ENCODE assay signal across 11 cellular contexts in the genomic region with DNA sequence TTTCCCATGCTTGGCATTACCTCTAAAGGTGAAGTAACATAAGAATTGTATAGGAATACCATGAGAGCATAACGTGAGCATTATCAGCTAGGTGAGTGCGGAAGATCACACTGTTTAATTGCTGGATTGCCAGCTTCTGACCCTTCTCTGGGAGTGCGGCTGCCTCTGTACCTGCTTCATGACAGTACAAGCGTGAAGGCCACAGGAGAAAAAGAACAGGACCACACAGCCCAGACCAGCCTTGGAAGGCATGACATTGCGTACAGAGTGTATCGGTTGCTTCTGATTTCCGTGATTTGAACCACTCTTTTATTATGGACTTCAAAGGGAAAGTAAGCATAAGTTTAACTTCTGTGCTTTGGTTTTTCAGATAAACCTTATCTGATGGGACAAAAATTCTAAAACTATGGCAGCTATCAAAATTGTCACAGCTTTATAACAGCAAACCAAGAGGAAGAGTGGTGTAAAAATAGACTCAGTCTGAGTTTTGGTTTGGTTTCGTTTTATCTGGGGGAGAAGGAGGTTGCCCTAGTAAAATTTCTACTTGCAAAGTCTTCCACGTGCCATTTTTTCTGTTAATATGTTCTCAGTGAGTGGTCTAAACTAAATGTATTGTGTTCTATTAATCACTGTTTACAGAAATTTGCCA.
DNase-seq lines count a peak whose midpoint lies in the region; ATAC-seq, FAIRE-seq and TF ChIP-seq lines count a peak whose summit lies in the region.
"Had no signal": no experiment of that assay in that cellular context is flagged by ENCODE, and none has a peak within 500 bp of the region (broad histone marks: within the 10 kb centered on the region; RNA-seq: fewer than 3 reads in every experiment).

No MANE protein-coding gene starts in this region.

- peak overlapping the region; percentile 82 for H3K27ac Mint-ChIP-seq in T-helper 1 cell treated with Interleukin-12 subunit alpha and Interleukin-12 subunit beta and Interleukin-4 antibody, amounts not matched to agents 30 μg/mL and 1 μg/mL, for 36 hours

- ATAC-seq in HG03064 (IDR thresholded peaks at IDR 0.05; ENCODE audit: low read depth, unreplicated experiment) (peak; percentile 50), body of pancreas (peak; percentile 25)

- H3K36me3 Mint-ChIP-seq in T-helper 1 cell treated with Interleukin-12 subunit alpha and Interleukin-12 subunit beta and Interleukin-4 antibody, amounts not matched to agents 30 μg/mL and 1 μg/mL, for 36 hours (ENCODE audit: low read depth), result peaks cover 3% of the 10 kb centered on the region

- H3K9me3 ChIP-seq in body of pancreas, result no peaks in the 10 kb centered on the region
- H3K9me3 ChIP-seq in small intestine (ENCODE audit: control insufficient read depth, low read depth), result no peaks in the 10 kb centered on the region

- no peaks in the 10 kb centered on the region for H3K9me3 Mint-ChIP-seq in T-helper 1 cell treated with Interleukin-12 subunit alpha and Interleukin-12 subunit beta and Interleukin-4 antibody, amounts not matched to agents 30 μg/mL and 1 μg/mL, for 36 hours

- H3K4me1 ChIP-seq in body of pancreas (peaks cover 29% of the 10 kb centered on the region), small intestine (ENCODE audit: control insufficient read depth in 2 of 2, insufficient read depth in 1 of 2, low read depth in 1 of 2, low read length in 1 of 2) (peaks cover 4 to 5% of the 10 kb centered on the region in 2 donors)

- no peak for TF ChIP-seq POLR2A in body of pancreas (IDR thresholded peaks at IDR 0.05)

- peak overlapping the region; percentile 75 for H3K4me3 Mint-ChIP-seq in T-helper 1 cell treated with Interleukin-12 subunit alpha and Interleukin-12 subunit beta and Interleukin-4 antibody, amounts not matched to agents 30 μg/mL and 1 μg/mL, for 36 hours

- H3K4me3 ChIP-seq in body of pancreas (no peak overlapping the region), small intestine (ENCODE audit: low read depth in 1 of 2, low read length in 2 of 2) (no peak overlapping the region)

- FAIRE-seq in small intestine (lab: Jason Lieb, UNC) (no peak), frontal cortex (lab: Jason Lieb, UNC) (no peak)

- no peaks in the 10 kb centered on the region for H3K27me3 Mint-ChIP-seq in T-helper 1 cell treated with Interleukin-12 subunit alpha and Interleukin-12 subunit beta and Interleukin-4 antibody, amounts not matched to agents 30 μg/mL and 1 μg/mL, for 36 hours (ENCODE audit: low read depth)

- peak overlapping the region in 3 of 4 donors; percentile 12 to 61 (median 44) for H3K27ac ChIP-seq in body of pancreas
- H3K27ac ChIP-seq in small intestine (ENCODE audit: low read depth in 1 of 2, low read length in 1 of 2), result peak overlapping the region in 1 of 2 donors; percentile 52

- DNase-seq in T-helper 1 cell (no peak), body of pancreas (no peak), small intestine (peak; percentile 35), frontal cortex (ENCODE audit: low spot score in 2 of 2) (no peak), HT-29 (ENCODE audit: low spot score) (no peak), head of caudate nucleus (no peak)
- DNase-seq: 8988T, NCI-H2107, T1000 had no signal

- H3K36me3 ChIP-seq in body of pancreas (replicated peaks in 1 of 2; ENCODE audit: insufficient read depth in 1 of 2, low read depth in 2 of 2) (no peaks in the 10 kb centered on the region), small intestine (ENCODE audit: control insufficient read depth in 2 of 2, insufficient read depth in 2 of 2, low read length in 2 of 2) (peaks cover 0 to 2% of the 10 kb centered on the region in 2 donors)

- H3K4me1 Mint-ChIP-seq in T-helper 1 cell treated with Interleukin-12 subunit alpha and Interleukin-12 subunit beta and Interleukin-4 antibody, amounts not matched to agents 30 μg/mL and 1 μg/mL, for 36 hours (ENCODE audit: low read depth), result peaks cover 29% of the 10 kb centered on the region

- WGBS in body of pancreas, 2 donors, result 26 to 32% methylated on average over 9 of the region's 9 CpGs
- 13 to 53% (median 27%) methylated on average over 9 of the region's 9 CpGs for WGBS in small intestine, 3 donors

- intact Hi-C loops in body of pancreas (cut with DNase I), result no loop called here
- intact Hi-C loops in head of caudate nucleus (cut with DNase I), result no loop called here

- H3K27me3 ChIP-seq in body of pancreas (no peaks in the 10 kb centered on the region), small intestine (ENCODE audit: control insufficient read depth in 2 of 2, insufficient read depth in 2 of 2, low read length in 2 of 2) (no peaks in the 10 kb centered on the region)

- no peak for TF ChIP-seq CTCF in body of pancreas (IDR thresholded peaks at IDR 0.05)
